Comparison of ENCODE assay signal across 9 cellular contexts in the genomic region with DNA sequence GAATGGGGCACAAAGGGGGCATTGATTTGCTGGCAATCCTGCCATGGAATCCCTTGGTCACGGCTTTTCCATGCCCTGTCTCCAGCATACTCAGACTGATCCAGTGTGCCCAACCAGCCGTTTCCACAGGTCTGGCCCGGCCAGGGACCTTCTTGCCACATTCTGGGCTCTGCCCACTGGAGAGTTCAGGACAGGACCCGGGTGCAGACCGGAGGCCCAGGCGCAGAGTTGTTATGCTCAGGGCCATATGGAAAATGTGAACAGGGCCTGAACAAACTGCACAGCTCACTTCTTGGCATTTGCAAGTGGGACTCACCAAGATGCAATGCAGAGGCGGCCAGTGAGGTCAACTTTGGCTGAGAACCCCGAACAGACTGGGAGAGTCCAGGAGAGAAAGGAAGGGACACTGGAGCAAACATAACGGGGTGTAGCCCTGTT. TPM values are rescaled to one million over a fixed set of nuclear protein-coding genes. Genes with fewer than 3 reads are reported as not detected.
DNase-seq lines count a peak whose midpoint lies in the region; ATAC-seq, FAIRE-seq and TF ChIP-seq lines count a peak whose summit lies in the region.
"Had no signal": no experiment of that assay in that cellular context is flagged by ENCODE, and none has a peak within 500 bp of the region (broad histone marks: within the 10 kb centered on the region; RNA-seq: fewer than 3 reads in every experiment).

No MANE protein-coding gene starts in this region.

- no peak for TF ChIP-seq POLR2A in GM12891 (IDR thresholded peaks at IDR 0.05; ENCODE audit: low read depth, low read length)

- DNase-seq in Ammon's horn (ENCODE audit: low spot score) (peak; percentile 58), SJSA1 (ENCODE audit: low read depth in 1 of 2, low spot score in 2 of 2) (peak; percentile 51 to 75), foreskin keratinocyte (no peak), occipital lobe (lab: John Stamatoyannopoulos, UW) (peak; percentile 17), GM12891 (ENCODE audit: insufficient read length, low spot score) (no peak)
- no peak for DNase-seq in activated naive CD4-positive, alpha-beta T cell (lab: John Stamatoyannopoulos, UW)

- no peak for FAIRE-seq in GM12891 (lab: Jason Lieb, UNC)
- FAIRE-seq: endometrium had no signal

- no peak overlapping the region for H3K4me3 ChIP-seq in SJSA1

- H3K27me3 ChIP-seq in SJSA1 (replicated peaks) (no peaks in the 10 kb centered on the region), foreskin keratinocyte (no peaks in the 10 kb centered on the region)

- H3K4me1 ChIP-seq in SJSA1 (replicated peaks) (peaks cover 4% of the 10 kb centered on the region; the same call in 1 of the 2 replicates), foreskin keratinocyte (no peaks in the 10 kb centered on the region)

- no peaks in the 10 kb centered on the region for H3K9me3 ChIP-seq in SJSA1 (replicated peaks)

- no peaks in the 10 kb centered on the region for H3K36me3 ChIP-seq in SJSA1

- TF ChIP-seq CTCF in foreskin keratinocyte (conservative IDR thresholded peaks at IDR 0.05), result no peak

- H3K27ac ChIP-seq in SJSA1 (no peak overlapping the region), foreskin keratinocyte (no peak overlapping the region)

- ATAC-seq in foreskin keratinocyte, result peak; percentile 47
- ATAC-seq in GM19351 (IDR thresholded peaks at IDR 0.05; ENCODE audit: unreplicated experiment), result no peak
- ATAC-seq in GM21528 (IDR thresholded peaks at IDR 0.05; ENCODE audit: low FRiP score, unreplicated experiment), result no peak

TF ChIP-seq in GM12891, 5 proteins besides CTCF, POLR2A, EP300 and RAD21:
- TF ChIP-seq SPI1 (IDR thresholded peaks at IDR 0.05; ENCODE audit: low read depth, low read length), result no peak
- no peak for TF ChIP-seq PAX5 (IDR thresholded peaks at IDR 0.05; ENCODE audit: insufficient read depth, low read length, severe bottlenecking)
- no peak for TF ChIP-seq POU2F2 (IDR thresholded peaks at IDR 0.05; ENCODE audit: low read depth, low read length)
- TF ChIP-seq TAF1 (IDR thresholded peaks at IDR 0.05; ENCODE audit: low read depth, low read length), result no peak
- no peak for TF ChIP-seq POLR2AphosphoS5 (IDR thresholded peaks at IDR 0.05; ENCODE audit: low read depth, low read length)

RNA-seq across cellular contexts. Expression of gene ASAP2, which starts 15.5 kb away (rescaled TPM):
- 12.9 and 15.5 TPM in 2 replicates for total RNA-seq in SJSA1 (2014; rRNA removed; shearing (Covaris generic))
- total RNA-seq in foreskin keratinocyte (57.2 and 69.3 TPM in 2 replicates), occipital lobe (31.0 TPM)
- polyA plus RNA-seq in foreskin keratinocyte, result 20.8 and 21.8 TPM in 2 replicates
- 0.06 TPM for polyA plus RNA-seq in GM12891 (2012; ENCODE audit: low read depth, missing spikeins)

Comparison
In these comparisons a context has a peak if more than half of its experiments do, and no peak if none do; other contexts are left out.
1. DNase-seq: peak in Ammon's horn (single experiment), SJSA1 (2 of 2) and occipital lobe (single experiment); none in foreskin keratinocyte (0 of 2), activated naive CD4-positive, alpha-beta T cell (0 of 4) and GM12891 (single experiment).